8 cellular contexts compared by ENCODE assay signal in the genomic region with DNA sequence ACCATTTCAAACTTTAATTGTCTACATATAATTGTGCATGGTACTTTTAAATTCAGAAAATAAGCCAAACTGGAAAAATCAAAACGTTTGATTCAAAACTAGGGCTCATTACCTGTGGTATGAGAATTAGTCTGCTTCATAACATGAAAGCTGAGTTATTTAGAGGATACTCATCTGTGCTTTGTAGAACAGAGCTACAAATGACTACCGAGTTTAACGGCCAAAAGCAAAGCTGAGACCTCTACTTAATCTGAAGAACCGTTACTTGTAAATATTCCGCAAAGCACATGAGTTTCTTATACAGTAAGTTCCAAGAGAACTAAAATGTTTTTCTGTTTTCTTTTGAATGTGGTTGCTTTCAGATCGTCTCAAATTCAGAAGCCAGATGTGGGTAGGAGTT.
"Had no signal": no experiment of that assay in that cellular context is flagged by ENCODE, and none has a peak within 500 bp of the region (broad histone marks: within the 10 kb centered on the region; RNA-seq: fewer than 3 reads in every experiment).

No MANE protein-coding gene starts in this region.

- H3K4me3 Mint-ChIP-seq: HFFc6 had no signal

- H3K36me3 ChIP-seq: HAP-1 had no signal

- H3K27ac ChIP-seq: GM23248, HL-60 had no signal

- ATAC-seq: HCT116, HepG2 had no signal

- H3K27ac Mint-ChIP-seq: HFFc6 had no signal

- H3K4me1 ChIP-seq: HAP-1 had no signal

- H3K4me3 ChIP-seq: GM23248, HAP-1 had no signal

- H2AFZ ChIP-seq: GM23248 had no signal

- DNase-seq: GM23248, GOT3, H7, HFFc6 had no signal

- H3K9me3 ChIP-seq: HAP-1 had no signal

- H3K9me3 Mint-ChIP-seq: HFFc6 had no signal
